10 cellular contexts compared by ENCODE assay signal in genomic region chr17:64240261-64240740, GRCh38. TPM values are rescaled to one million over a fixed set of nuclear protein-coding genes. Genes with fewer than 3 reads are reported as not detected.
A peak's percentile ranks its signal among the peaks of the same experiment; 100 is the strongest.
DNase-seq lines count a peak whose midpoint lies in the region; ATAC-seq, FAIRE-seq and TF ChIP-seq lines count a peak whose summit lies in the region.
"Had no signal": no experiment of that assay in that cellular context is flagged by ENCODE, and none has a peak within 500 bp of the region (broad histone marks: within the 10 kb centered on the region; RNA-seq: fewer than 3 reads in every experiment).

No MANE protein-coding gene starts in this region.

- DNase-seq in CD1c-positive myeloid dendritic cell (ENCODE audit: extremely low spot score) (peak; percentile 57), K562 (ENCODE audit: extremely low read depth in 1 of 4, low spot score in 3 of 4) (peak; percentile 36 to 73 (median 54)), heart right ventricle (peak in 1 of 2 donors; percentile 28), pancreas (no peak), NCI-H510A (lab: John Stamatoyannopoulos, UW) (no peak), NCI-H2227 (lab: John Stamatoyannopoulos, UW; ENCODE audit: unreplicated experiment) (no peak), DMS79 (lab: John Stamatoyannopoulos, UW) (no peak), amniotic stem cell (lab: John Stamatoyannopoulos, UW) (no peak)
- DNase-seq: CD4-positive, CD25-positive, alpha-beta regulatory T cell had no signal

- no peak for TF ChIP-seq RAD21 in K562 (CRISPR knock-in tag; conservative IDR thresholded peaks at IDR 0.05 in 1 of 2, IDR thresholded peaks at IDR 0.05 in 1 of 2)

- H3K4me3 ChIP-seq in K562 (no peak overlapping the region), heart right ventricle (no peak overlapping the region), pancreas (no peak overlapping the region)

- H3K4me1 ChIP-seq in K562 (replicated peaks in 1 of 2; ENCODE audit: control insufficient read depth in 2 of 2, insufficient read depth in 2 of 2, low read length in 2 of 2) = peaks cover 16 to 24% of the 10 kb centered on the region in 2 experiments
- H3K4me1 ChIP-seq in heart right ventricle = peaks cover 8 to 64% (median 41%) of the 10 kb centered on the region in 9 donors
- H3K4me1 ChIP-seq in pancreas = peaks cover 0 to 27% (median 7%) of the 10 kb centered on the region in 3 donors

- H3K27me3 ChIP-seq in K562 (ENCODE audit: control insufficient read depth in 2 of 2, insufficient read depth in 2 of 2, low read length in 2 of 2) (no peaks in the 10 kb centered on the region), heart right ventricle (no peaks in the 10 kb centered on the region), pancreas (no peaks in the 10 kb centered on the region)

- H3K9ac ChIP-seq in K562 (ENCODE audit: insufficient read depth in 1 of 2, low read depth in 2 of 2, low read length in 2 of 2) = peak overlapping the region in 1 of 2 experiments; percentile 57; a peak in 1 of 4 replicates

- peaks cover 82% of the 10 kb centered on the region for H3K79me2 ChIP-seq in K562 (ENCODE audit: control insufficient read depth, insufficient read depth, low read length)

- H2AFZ ChIP-seq in K562 (ENCODE audit: low read depth, low read length) = no peak overlapping the region

- FAIRE-seq in K562 (lab: Jason Lieb, UNC) (peak; percentile 71), pancreas (lab: Jason Lieb, UNC) (no peak)
- FAIRE-seq: TTC549 had no signal

- H4K20me1 ChIP-seq in K562 (replicated peaks; ENCODE audit: control insufficient read depth, insufficient read depth, low read length) = peaks cover 12% of the 10 kb centered on the region; the same call in 1 of the 2 replicates

- TF ChIP-seq CTCF in K562 (IDR thresholded peaks at IDR 0.05 in 2 of 3, conservative IDR thresholded peaks at IDR 0.05 in 1 of 3; ENCODE audit: insufficient read depth in 2 of 3, low read depth in 1 of 3, low read length in 3 of 3) = no peak; a peak in 1 of 6 replicates
- TF ChIP-seq CTCF in heart right ventricle (IDR thresholded peaks at IDR 0.05) = no peak
- TF ChIP-seq CTCF in pancreas (IDR thresholded peaks at IDR 0.05) = no peak

- intact Hi-C loops in K562 (cut with micrococcal nuclease) (no loop called here), heart right ventricle (cut with DNase I) (loop anchor here in 1 of 10 donors (5.0 kb wide), 1 partner anchor 38 kb away; no protein-coding TSS in a partner anchor), pancreas (cut with DNase I) (no loop called here)

- peak; percentile 82 for ATAC-seq in K562
- peak; percentile 63 to 90 (median 80) for ATAC-seq in heart right ventricle
- ATAC-seq in pancreas = peak; percentile 27 to 74 (median 58)

- H3K4me2 ChIP-seq in K562 (ENCODE audit: insufficient read depth, low read length) = peak overlapping the region; percentile 30; the same call in 1 of the 2 replicates

- H3K27ac ChIP-seq in K562 (ENCODE audit: extremely low read depth, low read depth, low read length) (peak overlapping the region; percentile 34; the same call in 2 of the 3 replicates), heart right ventricle (peak overlapping the region in 9 of 10 donors; percentile 50 to 83 (median 62)), pancreas (peak overlapping the region in 2 of 4 donors; percentile 33 to 36)

- TF ChIP-seq POLR2A in K562 (conservative IDR thresholded peaks at IDR 0.05) = no peak

- POLR2A ChIA-PET in K562 (lab: Yijun Ruan, JAX) = interaction anchor here (0.8 to 2.8 kb wide), 5 partner anchors 9 to 382 kb away, joined by 3 to 17 read pairs (median 4); no protein-coding TSS in a partner anchor

- TF ChIP-seq EP300 in K562 (IDR thresholded peaks at IDR 0.05; ENCODE audit: low read length) = 0 out of 2 replicates have a peak, but pooled peaks have one; percentile 28

- in situ Hi-C loops in K562 (cut with MboI) = no loop called here

- no peaks in the 10 kb centered on the region; the same call in 2 of the 3 replicates for H3K36me3 ChIP-seq in K562 (ENCODE audit: control insufficient read depth, insufficient read depth, low read length)
- no peaks in the 10 kb centered on the region for H3K36me3 ChIP-seq in heart right ventricle
- H3K36me3 ChIP-seq in pancreas = no peaks in the 10 kb centered on the region

- H3K9me1 ChIP-seq in K562 (ENCODE audit: control insufficient read depth, insufficient read depth, low read length) = peaks cover 3% of the 10 kb centered on the region

- WGBS in K562 (ENCODE audit: insufficient coverage, low coverage, missing lambda C conversion rate) = 13% methylated on average over 5 of the region's 5 CpGs
- WGBS in heart right ventricle, 2 donors = 14 to 25% methylated on average over 5 of the region's 5 CpGs
- WGBS in pancreas, 2 donors = 14 to 15% methylated on average over 5 of the region's 5 CpGs

- CTCF ChIA-PET in K562 (lab: Yijun Ruan, JAX; ENCODE audit: low intra/inter-chr PET ratio) = no interaction called here

- BruUV-seq in K562 (replicated peaks; lab: Mats Ljungman, UMichigan) = no TSS peak

- no peaks in the 10 kb centered on the region for H3K9me3 ChIP-seq in K562 (replicated peaks; ENCODE audit: control insufficient read depth, insufficient read depth, low read depth, low read length)
- no peaks in the 10 kb centered on the region for H3K9me3 ChIP-seq in heart right ventricle
- no peaks in the 10 kb centered on the region for H3K9me3 ChIP-seq in pancreas

TF ChIP-seq in K562, 482 proteins besides CTCF, POLR2A, EP300 and RAD21 (continues in another document):
- peak; percentile 6; the same call in 1 of the 2 replicates for TF ChIP-seq ARID1B (IDR thresholded peaks at IDR 0.05)

RNA-seq across cellular contexts. Expression of gene TEX2, which starts 22.8 kb away (rescaled TPM):
- 44.0 and 59.0 TPM in 2 replicates for total RNA-seq in K562 (2011; cell fraction: chromatin; rRNA removed; ENCODE audit: low replicate concordance)
- total RNA-seq in K562 (2011; cell fraction: nucleolus; rRNA removed) = 27.0 and 29.3 TPM in 2 replicates
- total RNA-seq in K562 (2011; cell fraction: nucleoplasm; rRNA removed) = 38.6 and 52.3 TPM in 2 replicates
- total RNA-seq in K562 (2014; rRNA removed) (19.8 and 23.9 TPM in 2 replicates), K562 (2014; rRNA removed; fragmentation: Illumina TruSeq; extraction: Trizol) (17.5 and 17.7 TPM in 2 replicates), K562 (2015; rRNA removed; fragmentation: Illumina TruSeq; extraction: Trizol) (17.7 and 18.1 TPM in 2 replicates), K562 (2021) (24.5 and 27.6 TPM in 2 replicates), heart right ventricle (10 to 100 TPM; 44.2 to 60.5 (median 55.3) TPM), pancreas (10 to 100 TPM; 19.5 to 30.3 (median 26.5) TPM)
- polyA plus RNA-seq in K562 (2011; rRNA removed) (15.2 and 19.3 TPM in 2 replicates), K562 (2014; fragmentation: Illumina TruSeq; extraction: Trizol) (23.6 and 27.6 TPM in 2 replicates), K562 (2014; fragmentation: Nextera tagmentation; extraction: Ambion mirVana) (1 to 10 TPM; 4.1 to 4.8 TPM), K562 (2014; rRNA removed) (18.4 and 20.2 TPM in 2 replicates), heart right ventricle (10 to 100 TPM; 15.9 to 22.3 TPM), pancreas (1 to 10 TPM; 8.9 TPM)
- 12.2 and 12.8 TPM in 2 replicates for polyA plus RNA-seq in K562 (2011; cell fraction: cytosol; rRNA removed)
- 22.0 and 25.0 TPM in 2 replicates for polyA plus RNA-seq in K562 (2011; cell fraction: nucleus; rRNA removed)
- polyA plus RNA-seq in K562 (2012) = 9.8 and 13.7 TPM in 2 replicates
- polyA minus RNA-seq in K562 (2011; rRNA and poly(A)+ RNA removed) = 28.0 and 31.6 TPM in 2 replicates
- polyA minus RNA-seq in K562 (2011; cell fraction: cytosol; rRNA and poly(A)+ RNA removed) = 9.4 and 13.2 TPM in 2 replicates
- polyA minus RNA-seq in K562 (2011; cell fraction: nucleus; rRNA and poly(A)+ RNA removed) = 22.8 and 23.2 TPM in 2 replicates

Comparison
In these comparisons a context has a peak if more than half of its experiments do, and no peak if none do; other contexts are left out.
1. DNase-seq: peak in CD1c-positive myeloid dendritic cell (single experiment) and K562 (4 of 4); none in pancreas (0 of 6), NCI-H510A (single experiment), NCI-H2227 (single experiment), DMS79 (single experiment) and amniotic stem cell (single experiment).
2. Peak in every context shown above with its lines, with median percentiles within 50 percentile points of each other: ATAC-seq.